Comparison of ENCODE assay signal across 22 cellular contexts in genomic region chr1:178944729-178945128, GRCh38.
DNase-seq lines count a peak whose midpoint lies in the region; ATAC-seq and TF ChIP-seq lines count a peak whose summit lies in the region.
"Had no signal": no experiment of that assay in that cellular context is flagged by ENCODE, and none has a peak within 500 bp of the region (broad histone marks: within the 10 kb centered on the region; RNA-seq: fewer than 3 reads in every experiment).

No MANE protein-coding gene starts in this region.

- no peaks in the 10 kb centered on the region for H3K27me3 ChIP-seq in GM23338 (ENCODE audit: insufficient read depth)
- H3K27me3 ChIP-seq: BE2C had no signal

- H3K4me2 ChIP-seq in GM23338, result no peak overlapping the region

- no peak for TF ChIP-seq POLR2A in erythroblast (IDR thresholded peaks at IDR 0.05; ENCODE audit: low read length)

- no peaks in the 10 kb centered on the region for H4K20me1 ChIP-seq in GM23338 (replicated peaks; ENCODE audit: insufficient read depth)

- intact Hi-C loops in activated CD8-positive, alpha-beta T cell treated with anti-CD3 and anti-CD28 coated beads for 36 hours (cut with micrococcal nuclease), result no loop called here

- H3K27ac ChIP-seq in GM23338 (ENCODE audit: low read depth), result no peak overlapping the region
- H3K27ac ChIP-seq: GM23248 had no signal

- peak; percentile 45 for ATAC-seq in activated CD8-positive, alpha-beta T cell treated with anti-CD3 and anti-CD28 coated beads for 36 hours
- ATAC-seq in activated CD8-positive, alpha-beta T cell treated with anti-CD3 and anti-CD28 coated beads, Interleukin-2, amount 10 ng/mL, durations not matched to agents 7 days and 5 days, result no peak
- ATAC-seq in GM23338, result no peak
- ATAC-seq: HCT116, HepG2 had no signal

- H3F3A ChIP-seq in GM23338 (replicated peaks; ENCODE audit: low read depth), result no peaks in the 10 kb centered on the region

- no peaks in the 10 kb centered on the region for H3K36me3 ChIP-seq in GM23338 (ENCODE audit: insufficient read depth)
- H3K36me3 ChIP-seq: BE2C had no signal

- no peak for TF ChIP-seq CTCF in activated CD8-positive, alpha-beta T cell treated with anti-CD3 and anti-CD28 coated beads for 36 hours (IDR thresholded peaks at IDR 0.05)
- TF ChIP-seq CTCF in GM23338 (conservative IDR thresholded peaks at IDR 0.05; ENCODE audit: low read depth in 2 of 2), result no peak
- no peak for TF ChIP-seq CTCF in type B pancreatic cell (conservative IDR thresholded peaks at IDR 0.05)

- POLR2A ChIA-PET in activated CD8-positive, alpha-beta T cell treated with anti-CD3 and anti-CD28 coated beads for 36 hours (lab: Charles Lee), result no interaction called here
- POLR2A ChIA-PET in activated CD8-positive, alpha-beta T cell treated with anti-CD3 and anti-CD28 coated beads, Interleukin-2, amount 10 ng/mL, durations not matched to agents 7 days and 5 days (lab: Charles Lee), result no interaction called here

- H3K79me2 ChIP-seq in GM23338 (replicated peaks; ENCODE audit: insufficient read depth), result no peaks in the 10 kb centered on the region

- no peaks in the 10 kb centered on the region for H3K9me3 Mint-ChIP-seq in activated CD8-positive, alpha-beta T cell treated with anti-CD3 and anti-CD28 coated beads for 36 hours
- no peaks in the 10 kb centered on the region for H3K9me3 Mint-ChIP-seq in activated CD8-positive, alpha-beta T cell treated with anti-CD3 and anti-CD28 coated beads, Interleukin-2, amount 10 ng/mL, durations not matched to agents 7 days and 5 days (ENCODE audit: insufficient read depth)
- H3K9me3 Mint-ChIP-seq in GM23338, result no peaks in the 10 kb centered on the region
- H3K9me3 Mint-ChIP-seq in type B pancreatic cell, result peaks cover 4% of the 10 kb centered on the region
- H3K9me3 Mint-ChIP-seq: CD8-positive, alpha-beta memory T cell; HFFc6; IgD-negative memory B cell had no signal

- H3K36me3 Mint-ChIP-seq in activated CD8-positive, alpha-beta T cell treated with anti-CD3 and anti-CD28 coated beads for 36 hours (ENCODE audit: low read depth), result no peaks in the 10 kb centered on the region
- no peaks in the 10 kb centered on the region for H3K36me3 Mint-ChIP-seq in activated CD8-positive, alpha-beta T cell treated with anti-CD3 and anti-CD28 coated beads, Interleukin-2, amount 10 ng/mL, durations not matched to agents 7 days and 5 days (ENCODE audit: low read depth)
- no peaks in the 10 kb centered on the region for H3K36me3 Mint-ChIP-seq in GM23338 (ENCODE audit: low read depth)
- H3K36me3 Mint-ChIP-seq in type B pancreatic cell, result peaks cover 4% of the 10 kb centered on the region
- H3K36me3 Mint-ChIP-seq: CD4-positive, CD25-positive, alpha-beta regulatory T cell; IgD-negative memory B cell had no signal

- H3K4me3 ChIP-seq in GM23338, result no peak overlapping the region
- H3K4me3 ChIP-seq: GM23248 had no signal

- H3K4me3 Mint-ChIP-seq in activated CD8-positive, alpha-beta T cell treated with anti-CD3 and anti-CD28 coated beads for 36 hours, result no peak overlapping the region
- no peak overlapping the region for H3K4me3 Mint-ChIP-seq in activated CD8-positive, alpha-beta T cell treated with anti-CD3 and anti-CD28 coated beads, Interleukin-2, amount 10 ng/mL, durations not matched to agents 7 days and 5 days
- H3K4me3 Mint-ChIP-seq in GM23338, result no peak overlapping the region
- no peak overlapping the region for H3K4me3 Mint-ChIP-seq in type B pancreatic cell
- H3K4me3 Mint-ChIP-seq: CD4-positive, CD25-positive, alpha-beta regulatory T cell; CD8-positive, alpha-beta memory T cell; HFFc6; IgD-negative memory B cell had no signal

- no peak overlapping the region for H3K27ac Mint-ChIP-seq in activated CD8-positive, alpha-beta T cell treated with anti-CD3 and anti-CD28 coated beads for 36 hours
- no peak overlapping the region for H3K27ac Mint-ChIP-seq in activated CD8-positive, alpha-beta T cell treated with anti-CD3 and anti-CD28 coated beads, Interleukin-2, amount 10 ng/mL, durations not matched to agents 7 days and 5 days
- no peak overlapping the region for H3K27ac Mint-ChIP-seq in GM23338
- no peak overlapping the region for H3K27ac Mint-ChIP-seq in type B pancreatic cell
- H3K27ac Mint-ChIP-seq: CD4-positive, CD25-positive, alpha-beta regulatory T cell; CD8-positive, alpha-beta memory T cell; HFFc6; IgD-negative memory B cell had no signal

- CTCF ChIA-PET in activated CD8-positive, alpha-beta T cell treated with anti-CD3 and anti-CD28 coated beads for 36 hours (lab: Charles Lee), result no interaction called here
- CTCF ChIA-PET in activated CD8-positive, alpha-beta T cell treated with anti-CD3 and anti-CD28 coated beads, Interleukin-2, amount 10 ng/mL, durations not matched to agents 7 days and 5 days (lab: Charles Lee), result interaction anchor here (1.1 kb wide), 1 partner anchor 11 kb away, joined by 4 read pairs; no protein-coding TSS in a partner anchor

- H2AFZ ChIP-seq in GM23338, result peak overlapping the region; percentile 98; the same call in 1 of the 2 replicates
- H2AFZ ChIP-seq: GM23248 had no signal

- H3K27me3 Mint-ChIP-seq in activated CD8-positive, alpha-beta T cell treated with anti-CD3 and anti-CD28 coated beads for 36 hours, result peaks cover 13% of the 10 kb centered on the region
- peaks cover 7% of the 10 kb centered on the region for H3K27me3 Mint-ChIP-seq in activated CD8-positive, alpha-beta T cell treated with anti-CD3 and anti-CD28 coated beads, Interleukin-2, amount 10 ng/mL, durations not matched to agents 7 days and 5 days (ENCODE audit: low read depth)
- H3K27me3 Mint-ChIP-seq in GM23338 (ENCODE audit: insufficient read depth, low read depth, poor library complexity), result peaks cover 7% of the 10 kb centered on the region
- H3K27me3 Mint-ChIP-seq in type B pancreatic cell, result peaks cover 12% of the 10 kb centered on the region

- H3K4me1 Mint-ChIP-seq in activated CD8-positive, alpha-beta T cell treated with anti-CD3 and anti-CD28 coated beads for 36 hours (ENCODE audit: low read depth), result peaks cover 12% of the 10 kb centered on the region
- H3K4me1 Mint-ChIP-seq in activated CD8-positive, alpha-beta T cell treated with anti-CD3 and anti-CD28 coated beads, Interleukin-2, amount 10 ng/mL, durations not matched to agents 7 days and 5 days (ENCODE audit: low read depth), result peaks cover 11% of the 10 kb centered on the region
- H3K4me1 Mint-ChIP-seq in GM23338, result peaks cover 10% of the 10 kb centered on the region
- H3K4me1 Mint-ChIP-seq in type B pancreatic cell (ENCODE audit: unreplicated experiment), result peaks cover 21% of the 10 kb centered on the region
- H3K4me1 Mint-ChIP-seq: CD4-positive, CD25-positive, alpha-beta regulatory T cell; CD8-positive, alpha-beta memory T cell had no signal

- peak; percentile 27 for DNase-seq in activated CD8-positive, alpha-beta T cell treated with anti-CD3 and anti-CD28 coated beads for 36 hours
- no peak for DNase-seq in activated CD8-positive, alpha-beta T cell treated with anti-CD3 and anti-CD28 coated beads, Interleukin-2, amount 10 ng/mL, durations not matched to agents 7 days and 5 days
- no peak for DNase-seq in GM23338 (ENCODE audit: low spot score)
- DNase-seq in ecto neural progenitor cell (ENCODE audit: low spot score), result peak; percentile 14
- peak; percentile 39 for DNase-seq in type B pancreatic cell (ENCODE audit: extremely low spot score, unreplicated experiment)
- DNase-seq in NCI-H1417 treated with DMSO at 0.1 percent for 48 hours (lab: John Stamatoyannopoulos, UW), result no peak
- DNase-seq in erythroblast (lab: John Stamatoyannopoulos, UW), result no peak
- DNase-seq in NOMO-1 (lab: John Stamatoyannopoulos, UW; ENCODE audit: unreplicated experiment in 2 of 2), result no peak
- DNase-seq: 8988T; BE2C; C1 segment of cervical spinal cord; CD4-positive, CD25-positive, alpha-beta regulatory T cell; CD8-positive, alpha-beta memory T cell; COR-L47; DMS 273 treated with DMSO at 0.1 percent for 48 hours; DMS53; GM23248; H7; HFFc6 had no signal

- H3K4me1 ChIP-seq in GM23338 (ENCODE audit: insufficient read depth), result peaks cover 6% of the 10 kb centered on the region
- H3K4me1 ChIP-seq: BE2C had no signal

- no peaks in the 10 kb centered on the region for H3K9me2 ChIP-seq in GM23338 (ENCODE audit: insufficient read depth)

TF ChIP-seq in GM23338, 12 proteins besides CTCF, POLR2A, EP300 and RAD21 (continues in another document):
- TF ChIP-seq EZH2 (IDR thresholded peaks at IDR 0.05; ENCODE audit: low read depth, unreplicated experiment) (no peak), STAT1 (IDR thresholded peaks at IDR 0.05; ENCODE audit: unreplicated experiment) (no peak), NANOG (IDR thresholded peaks at IDR 0.05; ENCODE audit: borderline replicate concordance) (no peak), EZH2phosphoT487 (IDR thresholded peaks at IDR 0.05; ENCODE audit: unreplicated experiment) (no peak)
- TF ChIP-seq, protein P1, sequence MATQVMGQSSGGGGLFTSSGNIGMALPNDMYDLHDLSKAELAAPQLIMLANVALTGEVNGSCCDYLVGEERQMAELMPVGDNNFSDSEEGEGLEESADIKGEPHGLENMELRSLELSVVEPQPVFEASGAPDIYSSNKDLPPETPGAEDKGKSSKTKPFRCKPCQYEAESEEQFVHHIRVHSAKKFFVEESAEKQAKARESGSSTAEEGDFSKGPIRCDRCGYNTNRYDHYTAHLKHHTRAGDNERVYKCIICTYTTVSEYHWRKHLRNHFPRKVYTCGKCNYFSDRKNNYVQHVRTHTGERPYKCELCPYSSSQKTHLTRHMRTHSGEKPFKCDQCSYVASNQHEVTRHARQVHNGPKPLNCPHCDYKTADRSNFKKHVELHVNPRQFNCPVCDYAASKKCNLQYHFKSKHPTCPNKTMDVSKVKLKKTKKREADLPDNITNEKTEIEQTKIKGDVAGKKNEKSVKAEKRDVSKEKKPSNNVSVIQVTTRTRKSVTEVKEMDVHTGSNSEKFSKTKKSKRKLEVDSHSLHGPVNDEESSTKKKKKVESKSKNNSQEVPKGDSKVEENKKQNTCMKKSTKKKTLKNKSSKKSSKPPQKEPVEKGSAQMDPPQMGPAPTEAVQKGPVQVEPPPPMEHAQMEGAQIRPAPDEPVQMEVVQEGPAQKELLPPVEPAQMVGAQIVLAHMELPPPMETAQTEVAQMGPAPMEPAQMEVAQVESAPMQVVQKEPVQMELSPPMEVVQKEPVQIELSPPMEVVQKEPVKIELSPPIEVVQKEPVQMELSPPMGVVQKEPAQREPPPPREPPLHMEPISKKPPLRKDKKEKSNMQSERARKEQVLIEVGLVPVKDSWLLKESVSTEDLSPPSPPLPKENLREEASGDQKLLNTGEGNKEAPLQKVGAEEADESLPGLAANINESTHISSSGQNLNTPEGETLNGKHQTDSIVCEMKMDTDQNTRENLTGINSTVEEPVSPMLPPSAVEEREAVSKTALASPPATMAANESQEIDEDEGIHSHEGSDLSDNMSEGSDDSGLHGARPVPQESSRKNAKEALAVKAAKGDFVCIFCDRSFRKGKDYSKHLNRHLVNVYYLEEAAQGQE (IDR thresholded peaks at IDR 0.05; ENCODE audit: unreplicated experiment), result no peak

Comparison
In these comparisons a context has a peak if more than half of its experiments do, and no peak if none do; other contexts are left out.
1. DNase-seq: peak in activated CD8-positive, alpha-beta T cell treated with anti-CD3 and anti-CD28 coated beads for 36 hours (single experiment), ecto neural progenitor cell (single experiment) and type B pancreatic cell (single experiment); none in activated CD8-positive, alpha-beta T cell treated with anti-CD3 and anti-CD28 coated beads, Interleukin-2, amount 10 ng/mL, durations not matched to agents 7 days and 5 days (single experiment), GM23338 (single experiment), NCI-H1417 treated with DMSO at 0.1 percent for 48 hours (single experiment), erythroblast (0 of 2) and NOMO-1 (0 of 2).